1 cellular context compared by ENCODE assay signal in genomic region chr1:167938083-167938482, GRCh38.
TF ChIP-seq lines count a peak whose summit lies in the region.

No MANE protein-coding gene starts in this region.

TF ChIP-seq in A549, 52 proteins besides CTCF, POLR2A, EP300 and RAD21 (continued from another document):
- TF ChIP-seq ATOH8 (CRISPR knock-in tag; IDR thresholded peaks at IDR 0.05; ENCODE audit: low read depth): no peak
TF ChIP-seq in A549: peak in this region for 0.
